14 cellular contexts compared by ENCODE assay signal in the genomic region with DNA sequence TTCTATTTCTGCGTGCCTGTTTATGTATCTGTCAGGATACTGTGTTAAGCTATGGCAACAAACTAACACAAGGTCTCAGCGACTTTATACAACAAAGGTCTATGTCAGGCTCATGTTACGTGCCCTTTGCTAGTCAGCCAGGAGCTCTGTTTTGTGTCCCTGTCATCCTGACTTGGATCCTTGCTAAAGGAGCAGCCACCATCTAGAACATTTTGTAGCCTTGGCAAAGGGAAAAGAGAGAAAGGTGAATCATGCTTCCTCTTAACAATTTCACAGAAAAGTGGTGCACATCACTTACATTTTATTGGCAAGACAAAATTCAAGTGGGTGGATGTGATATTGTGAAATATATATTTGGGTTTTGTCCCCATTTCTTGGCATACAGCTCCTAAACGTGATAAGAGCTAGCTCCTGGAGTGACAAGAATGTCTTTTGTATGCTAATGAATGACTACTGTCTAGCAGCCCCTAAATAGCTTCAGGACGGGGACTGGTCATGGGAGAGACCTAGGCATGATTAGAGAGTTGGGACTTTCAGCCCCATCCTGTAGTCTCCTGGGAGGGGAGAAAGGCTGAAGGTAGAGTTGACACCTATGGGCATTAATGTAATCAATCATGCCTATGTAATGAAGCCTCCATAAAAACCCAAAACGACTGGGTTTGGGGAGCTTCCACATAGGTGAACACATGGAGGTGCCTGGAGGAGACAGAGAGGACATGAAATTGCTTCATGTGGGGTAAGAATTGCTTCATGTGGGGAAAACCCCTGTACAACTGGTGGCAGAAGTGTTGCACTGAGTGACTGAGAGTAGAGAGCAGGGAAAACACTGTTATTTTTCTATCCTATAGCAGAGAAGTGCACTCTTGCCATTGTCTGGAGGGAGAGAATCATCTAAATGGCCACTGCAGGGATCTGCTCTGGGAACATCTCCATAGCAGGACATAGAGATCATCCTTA.
DNase-seq lines count a peak whose midpoint lies in the region; ATAC-seq, FAIRE-seq and TF ChIP-seq lines count a peak whose summit lies in the region.
"Had no signal": no experiment of that assay in that cellular context is flagged by ENCODE, and none has a peak within 500 bp of the region (broad histone marks: within the 10 kb centered on the region; RNA-seq: fewer than 3 reads in every experiment).

No MANE protein-coding gene starts in this region.

- ATAC-seq in HG02610 (IDR thresholded peaks at IDR 0.05; ENCODE audit: unreplicated experiment), result peak; percentile 54
- no peak for ATAC-seq in GM21619 (IDR thresholded peaks at IDR 0.05; ENCODE audit: unreplicated experiment)
- ATAC-seq: stimulated activated naive B cell treated with anti-CD40 and anti-IgM and Interleukin-4, amounts not matched to agents 10 μg/mL and 1 μg/mL and 100 μg/mL, for 72 hours had no signal

- peaks cover 9% of the 10 kb centered on the region for H3K27me3 Mint-ChIP-seq in nephron progenitor cell (ENCODE audit: low read depth, poor library complexity)

- no peaks in the 10 kb centered on the region for H3K4me1 Mint-ChIP-seq in nephron progenitor cell

- no peak overlapping the region for H3K4me3 Mint-ChIP-seq in nephron progenitor cell
- H3K4me3 Mint-ChIP-seq: stimulated activated naive B cell treated with anti-CD40 and anti-IgM and Interleukin-4, amounts not matched to agents 10 μg/mL and 1 μg/mL and 100 μg/mL, for 72 hours had no signal

- H3K27ac Mint-ChIP-seq in nephron progenitor cell, result no peak overlapping the region
- H3K27ac Mint-ChIP-seq: stimulated activated naive B cell treated with anti-CD40 and anti-IgM and Interleukin-4, amounts not matched to agents 10 μg/mL and 1 μg/mL and 100 μg/mL, for 72 hours had no signal

- no peak for TF ChIP-seq CTCF in GM12865 (IDR thresholded peaks at IDR 0.05; ENCODE audit: insufficient read depth, low read depth, low read length, missing control alignments)
- TF ChIP-seq CTCF in cardiac fibroblast (IDR thresholded peaks at IDR 0.05; ENCODE audit: low read depth, low read length), result no peak
- no peak for TF ChIP-seq CTCF in nephron progenitor cell (IDR thresholded peaks at IDR 0.05)

- peaks cover 15% of the 10 kb centered on the region for H3K9me3 Mint-ChIP-seq in nephron progenitor cell
- H3K9me3 Mint-ChIP-seq: stimulated activated naive B cell treated with anti-CD40 and anti-IgM and Interleukin-4, amounts not matched to agents 10 μg/mL and 1 μg/mL and 100 μg/mL, for 72 hours had no signal

- no peaks in the 10 kb centered on the region for H3K36me3 Mint-ChIP-seq in nephron progenitor cell (ENCODE audit: low read depth)
- H3K36me3 Mint-ChIP-seq: stimulated activated naive B cell treated with anti-CD40 and anti-IgM and Interleukin-4, amounts not matched to agents 10 μg/mL and 1 μg/mL and 100 μg/mL, for 72 hours had no signal

- no peak overlapping the region for H3K4me3 ChIP-seq in GM12865 (ENCODE audit: low read depth, low read length)
- H3K4me3 ChIP-seq in cardiac fibroblast (replicated peaks in 1 of 2; ENCODE audit: low read depth in 2 of 2, low read length in 2 of 2), result no peak overlapping the region

- FAIRE-seq in RCC 7860 (lab: Jason Lieb, UNC), result no peak

- DNase-seq in GM12865 (ENCODE audit: low read depth), result peak; percentile 17
- peak; percentile 54 to 65 for DNase-seq in cardiac fibroblast (ENCODE audit: low read depth in 2 of 2)
- DNase-seq in middle frontal gyrus (ENCODE audit: extremely low spot score, low spot score), result peak; percentile 15
- DNase-seq in nephron progenitor cell, result no peak
- no peak for DNase-seq in HuH-7 (ENCODE audit: low spot score)
- DNase-seq in RCC 7860 (ENCODE audit: low spot score), result no peak
- DNase-seq: activated gamma-delta T cell treated with Interleukin-2 at 50 U/mL for 16 hours; Karpas-422; NCI-H146; NCI-H524 treated with DMSO at 0.1 percent for 48 hours; RPMI8226; stimulated activated naive B cell treated with anti-CD40 and anti-IgM and Interleukin-4, amounts not matched to agents 10 μg/mL and 1 μg/mL and 100 μg/mL, for 72 hours had no signal

Comparison
In these comparisons a context has a peak if more than half of its experiments do, and no peak if none do; other contexts are left out.
1. DNase-seq: peak in GM12865 (single experiment), cardiac fibroblast (2 of 2) and middle frontal gyrus (single experiment); none in nephron progenitor cell (single experiment), HuH-7 (single experiment) and RCC 7860 (single experiment).